ENCODE assay signal across 25 cellular contexts in genomic region chr7:13882051-13882450, GRCh38.
"Had no signal": no experiment of that assay in that cellular context is flagged by ENCODE, and none has a peak within 500 bp of the region (broad histone marks: within the 10 kb centered on the region; RNA-seq: fewer than 3 reads in every experiment).

No MANE protein-coding gene starts in this region.

- FAIRE-seq: TTC549 had no signal

- ATAC-seq: activated CD4-positive, alpha-beta T cell treated with anti-CD3 and anti-CD28 coated beads for 36 hours; activated naive CD8-positive, alpha-beta T cell treated with anti-CD3 and anti-CD28 coated beads, Interleukin-2, amount 50 U/mL, for 24 hours; activated T-cell treated with anti-CD3 and anti-CD28 coated beads, Interleukin-2, amount 50 U/mL, for 4 hours; PC-3; Right ventricle myocardium inferior had no signal

- H3K27me3 ChIP-seq: Peyer's patch had no signal

- H3K9me3 ChIP-seq: Peyer's patch had no signal

- H3K36me3 ChIP-seq: Peyer's patch had no signal

- H3K4me1 ChIP-seq: Peyer's patch had no signal

- DNase-seq: activated CD4-positive, alpha-beta memory T cell treated with anti-CD3 and anti-CD28 coated beads for 36 hours; activated CD4-positive, alpha-beta T cell treated with anti-CD3 and anti-CD28 coated beads for 36 hours; activated CD4-positive, alpha-beta T cell treated with anti-CD3 and anti-CD28 coated beads, Interleukin-2, amount 10 ng/mL, durations not matched to agents 7 days and 5 days; activated CD8-positive, alpha-beta memory T cell treated with anti-CD3 and anti-CD28 coated beads, Interleukin-2, amount 50 U/mL, for 4 hours; activated naive CD4-positive, alpha-beta T cell treated with anti-CD3 and anti-CD28 coated beads, Interleukin-2, amount 10 ng/mL, durations not matched to agents 7 days and 5 days; activated naive CD8-positive, alpha-beta T cell treated with anti-CD3 and anti-CD28 coated beads, Interleukin-2, amount 50 U/mL, for 24 hours; activated T-cell treated with anti-CD3 and anti-CD28 coated beads for 4 hours; activated T-cell treated with anti-CD3 and anti-CD28 coated beads, Interleukin-2, amount 50 U/mL, for 4 hours; anterior cingulate cortex; central memory CD4-positive, alpha-beta T cell; Karpas-422; MM.1S; MV-4-11; NCI-H1092; NCI-H1436 treated with DMSO at 0.1 percent for 48 hours; NCI-H1694 treated with DMSO at 0.1 percent for 48 hours; NCI-H2029; NCI-H345; NCI-H524 treated with DMSO at 0.1 percent for 48 hours; PC-3; Peyer's patch; SIG-M5 had no signal

- H3K27ac ChIP-seq: Peyer's patch, RWPE1 had no signal

- H3K4me3 ChIP-seq: Peyer's patch had no signal
